13 cellular contexts compared by ENCODE assay signal in genomic region chr10:89458289-89458688, GRCh38. TPM values are rescaled to one million over a fixed set of nuclear protein-coding genes. Genes with fewer than 3 reads are reported as not detected.
A peak's percentile ranks its signal among the peaks of the same experiment; 100 is the strongest.
DNase-seq lines count a peak whose midpoint lies in the region; ATAC-seq and TF ChIP-seq lines count a peak whose summit lies in the region.
"Had no signal": no experiment of that assay in that cellular context is flagged by ENCODE, and none has a peak within 500 bp of the region (broad histone marks: within the 10 kb centered on the region; RNA-seq: fewer than 3 reads in every experiment).

No MANE protein-coding gene starts in this region.

- H3K27me3 ChIP-seq in adipocyte (replicated peaks; ENCODE audit: control insufficient read depth, insufficient read depth, low read length) (no peaks in the 10 kb centered on the region), upper lobe of left lung (no peaks in the 10 kb centered on the region), gastrocnemius medialis (no peaks in the 10 kb centered on the region)

- ATAC-seq in upper lobe of left lung (ENCODE audit: low FRiP score in 2 of 2) (no peak), gastrocnemius medialis (no peak)
- ATAC-seq in stimulated activated naive CD8-positive, alpha-beta T cell treated with anti-CD3 and anti-CD28 coated beads, Interleukin-15, Interleukin-2, amounts not matched to agents 100 U/mL and 50 U/mL, for 24 hours: no peak

- H3K36me3 ChIP-seq in adipocyte (ENCODE audit: control insufficient read depth, insufficient read depth, low read length, severe bottlenecking) (no peaks in the 10 kb centered on the region), upper lobe of left lung (no peaks in the 10 kb centered on the region), gastrocnemius medialis (no peaks in the 10 kb centered on the region)

- H3K4me3 Mint-ChIP-seq in nephron progenitor cell: no peak overlapping the region

- H3K9ac ChIP-seq in adipocyte (ENCODE audit: low read length): no peak overlapping the region

- H3K4me3 ChIP-seq in adipocyte (ENCODE audit: low read length) (peak overlapping the region; percentile 62), upper lobe of left lung (no peak overlapping the region), gastrocnemius medialis (no peak overlapping the region)
- H3K4me3 ChIP-seq: psoas muscle had no signal

- H3K27ac ChIP-seq in upper lobe of left lung: peak overlapping the region in 3 of 4 donors; percentile 23 to 36 (median 26)
- no peak overlapping the region for H3K27ac ChIP-seq in gastrocnemius medialis
- H3K27ac ChIP-seq: psoas muscle had no signal

- peaks cover 11% of the 10 kb centered on the region for H3K27me3 Mint-ChIP-seq in nephron progenitor cell (ENCODE audit: low read depth, poor library complexity)

- peak; percentile 56 for DNase-seq in HS-5 (ENCODE audit: low read depth)
- DNase-seq in adipocyte (ENCODE audit: low read depth): peak; percentile 61
- DNase-seq in glomerular endothelial cell (ENCODE audit: extremely low read depth, low read depth, low spot score): peak; percentile 67
- no peak for DNase-seq in upper lobe of left lung
- DNase-seq in stimulated activated naive CD8-positive, alpha-beta T cell treated with anti-CD3 and anti-CD28 coated beads, Interleukin-15, Interleukin-2, amounts not matched to agents 100 U/mL and 50 U/mL, for 24 hours: no peak
- no peak for DNase-seq in nephron progenitor cell
- DNase-seq in gastrocnemius medialis: no peak
- DNase-seq: activated CD4-positive, alpha-beta T cell treated with anti-CD3 and anti-CD28 coated beads, Interleukin-2, amount 50 U/mL, for 48 hours; activated naive CD4-positive, alpha-beta T cell treated with Interleukin-2 at 50 U/mL for 16 hours; cortex of kidney; mesendoderm; NCI-H1694 treated with DMSO at 0.1 percent for 48 hours; psoas muscle had no signal

- TF ChIP-seq CTCF in upper lobe of left lung (IDR thresholded peaks at IDR 0.05) (no peak), nephron progenitor cell (IDR thresholded peaks at IDR 0.05) (no peak), gastrocnemius medialis (IDR thresholded peaks at IDR 0.05 in 4 of 5, conservative IDR thresholded peaks at IDR 0.05 in 1 of 5) (no peak)

- TF ChIP-seq POLR2A in upper lobe of left lung (IDR thresholded peaks at IDR 0.05) (no peak), gastrocnemius medialis (IDR thresholded peaks at IDR 0.05) (no peak)

- H3K4me1 ChIP-seq in adipocyte (ENCODE audit: control insufficient read depth, insufficient read depth, low read length) (peaks cover 19% of the 10 kb centered on the region), upper lobe of left lung (peaks cover 10 to 28% (median 18%) of the 10 kb centered on the region in 4 donors), gastrocnemius medialis (peaks cover 0 to 4% of the 10 kb centered on the region in 2 donors)

- WGBS in upper lobe of left lung, 2 donors: 13 to 33% methylated on average over 3 of the region's 3 CpGs

- no peaks in the 10 kb centered on the region for H3K4me1 Mint-ChIP-seq in nephron progenitor cell

- no peaks in the 10 kb centered on the region for H3K9me3 Mint-ChIP-seq in nephron progenitor cell

- H3K9me3 ChIP-seq in adipocyte (ENCODE audit: control insufficient read depth, low read length): peaks cover 5% of the 10 kb centered on the region
- H3K9me3 ChIP-seq in upper lobe of left lung: no peaks in the 10 kb centered on the region
- H3K9me3 ChIP-seq in gastrocnemius medialis: no peaks in the 10 kb centered on the region
- H3K9me3 ChIP-seq: psoas muscle had no signal

- in situ Hi-C loops in gastrocnemius medialis (cut with MboI; ENCODE audit: low sequenced_read_pairs in 4 of 4): no loop called here

- intact Hi-C loops in gastrocnemius medialis (cut with DNase I; ENCODE audit: low total_unique reads): no loop called here

- no peaks in the 10 kb centered on the region for H3K36me3 Mint-ChIP-seq in nephron progenitor cell (ENCODE audit: low read depth)

- TF ChIP-seq EP300 in upper lobe of left lung (IDR thresholded peaks at IDR 0.05): no peak

- no peak overlapping the region for H3K27ac Mint-ChIP-seq in nephron progenitor cell

RNA-seq across cellular contexts. Expression of gene IFIT5, which starts 43.9 kb away (rescaled TPM):
- total RNA-seq in glomerular endothelial cell (14.3 and 22.5 TPM in 2 replicates), upper lobe of left lung (10 to 100 TPM in 5 of 6 donors, 1 to 10 TPM in 1; 6.5 to 30.8 (median 20.6) TPM), gastrocnemius medialis (1 to 10 TPM; 2.4 to 5.5 (median 3.3) TPM)

Comparison
In these comparisons a context has a peak if more than half of its experiments do, and no peak if none do; other contexts are left out.
1. DNase-seq: peak in HS-5 (single experiment), adipocyte (single experiment) and glomerular endothelial cell (single experiment); none in upper lobe of left lung (0 of 2), stimulated activated naive CD8-positive, alpha-beta T cell treated with anti-CD3 and anti-CD28 coated beads, Interleukin-15, Interleukin-2, amounts not matched to agents 100 U/mL and 50 U/mL, for 24 hours (single experiment), nephron progenitor cell (single experiment) and gastrocnemius medialis (0 of 2).
2. H3K27ac ChIP-seq: peak in upper lobe of left lung (3 of 4); none in gastrocnemius medialis (0 of 4).